In the genomic region with DNA sequence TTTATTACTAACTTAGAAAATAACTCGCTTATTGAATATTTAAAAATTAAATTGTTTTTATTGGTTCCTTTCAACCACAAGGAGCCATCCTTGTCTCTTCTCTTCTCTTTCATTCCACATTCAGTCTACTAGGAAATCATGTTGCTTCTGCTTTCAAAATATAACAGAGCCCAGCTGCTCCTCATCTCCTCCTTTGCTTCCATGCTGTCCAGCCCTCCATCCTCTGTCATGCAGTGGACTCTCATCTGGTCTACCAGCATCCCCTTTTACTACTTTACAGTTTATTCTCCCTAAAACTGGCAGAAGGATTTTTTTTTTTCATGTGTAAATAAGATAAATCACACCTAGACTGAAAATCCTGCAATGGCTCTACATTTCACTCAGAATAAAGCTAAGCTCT, we compare ENCODE assay signal across 24 cellular contexts.
"Had no signal": no experiment of that assay in that cellular context is flagged by ENCODE, and none has a peak within 500 bp of the region (broad histone marks: within the 10 kb centered on the region; RNA-seq: fewer than 3 reads in every experiment).

No MANE protein-coding gene starts in this region.

- H3K4me3 ChIP-seq: MG63, Peyer's patch had no signal

- H3K4me1 ChIP-seq: Peyer's patch had no signal

- DNase-seq: activated B cell treated with CpG ODN at 0.5 μM for 24 hours; activated CD4-positive, alpha-beta memory T cell treated with anti-CD3 and anti-CD28 coated beads for 36 hours; activated CD4-positive, alpha-beta T cell treated with anti-CD3 and anti-CD28 coated beads, Interleukin-2, amount 10 ng/mL, durations not matched to agents 7 days and 5 days; activated CD8-positive, alpha-beta memory T cell treated with anti-CD3 and anti-CD28 coated beads for 24 hours; activated effector memory CD4-positive, alpha-beta T cell treated with anti-CD3 and anti-CD28 coated beads, Interleukin-2, amount 50 U/mL, for 16 hours; activated naive CD4-positive, alpha-beta T cell treated with Interleukin-2 at 50 U/mL for 16 hours; activated naive CD8-positive, alpha-beta T cell treated with anti-CD3 and anti-CD28 coated beads, Interleukin-2, amount 50 U/mL, for 24 hours; activated T-cell treated with anti-CD3 and anti-CD28 coated beads, Interleukin-2, amount 50 U/mL, for 4 hours; amygdala; caudate nucleus; MG63; MV-4-11; NCI-H1092 treated with DMSO at 0.1 percent for 48 hours; NCI-H1436; NCI-H187; NCI-H2081; NCI-H446; NCI-H524; Peyer's patch; SIG-M5; T-helper 17 cell; T-helper 9 cell had no signal

- H3K9me3 ChIP-seq: MG63, Peyer's patch had no signal

- H3K36me3 ChIP-seq: MG63, Peyer's patch had no signal

- H3K27ac ChIP-seq: KMS-11, Peyer's patch had no signal

- H3K27me3 ChIP-seq: MG63, Peyer's patch had no signal

- ATAC-seq: activated naive CD4-positive, alpha-beta T cell treated with anti-CD3 and anti-CD28 coated beads, Interleukin-2, amount 50 U/mL, for 72 hours; activated naive CD8-positive, alpha-beta T cell treated with anti-CD3 and anti-CD28 coated beads, Interleukin-2, amount 50 U/mL, for 24 hours; activated T-cell treated with anti-CD3 and anti-CD28 coated beads, Interleukin-2, amount 50 U/mL, for 4 hours; T-helper 17 cell had no signal

- H3K4me2 ChIP-seq: KMS-11 had no signal

- H3K9ac ChIP-seq: KMS-11 had no signal
